ENCODE assay signal across 1 cellular context in the genomic region with DNA sequence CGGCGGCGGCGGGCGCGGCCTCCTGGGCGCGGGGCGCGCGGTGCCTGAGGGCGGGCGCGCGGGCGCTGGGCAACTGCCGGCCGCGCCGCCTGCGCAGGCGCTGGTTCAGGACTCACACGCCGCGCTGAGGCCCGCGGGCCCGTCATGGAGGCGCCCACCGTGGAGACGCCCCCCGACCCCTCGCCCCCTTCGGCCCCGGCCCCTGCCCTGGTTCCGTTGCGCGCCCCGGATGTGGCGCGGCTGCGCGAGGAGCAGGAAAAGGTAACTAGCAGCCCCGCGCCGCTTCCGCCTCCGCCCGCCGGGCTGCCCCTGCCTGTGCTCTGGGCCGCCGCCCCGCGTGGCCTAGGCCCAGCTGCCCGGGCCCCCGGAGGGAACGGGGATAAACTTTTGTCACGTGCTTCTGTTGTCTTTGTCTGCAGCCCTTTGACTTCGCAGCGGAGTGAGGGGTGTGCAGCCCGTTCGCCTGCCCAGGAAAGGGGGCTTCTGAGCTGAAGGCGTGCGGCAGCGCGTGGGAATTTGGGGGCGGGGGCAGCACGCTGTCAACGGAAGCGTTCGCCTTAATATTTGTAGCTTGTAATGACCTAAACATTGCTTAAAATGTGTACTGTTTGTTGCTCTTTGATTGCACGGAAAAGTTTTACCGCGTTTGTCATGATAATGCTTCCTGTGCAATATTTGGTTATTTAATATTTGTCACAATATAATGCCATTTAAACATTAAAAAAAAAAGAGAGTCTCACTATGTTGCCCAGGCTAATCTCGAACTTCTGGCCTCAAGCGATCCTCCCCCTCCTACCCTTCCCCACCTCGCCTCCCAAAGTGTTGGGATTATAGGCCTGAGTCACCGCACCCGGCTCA.
TF ChIP-seq lines count a peak whose summit lies in the region.

No MANE protein-coding gene starts in this region.

TF ChIP-seq in K562, 482 proteins besides CTCF, POLR2A, EP300 and RAD21 (continued from another document and continues in another):
- TF ChIP-seq, protein P1, sequence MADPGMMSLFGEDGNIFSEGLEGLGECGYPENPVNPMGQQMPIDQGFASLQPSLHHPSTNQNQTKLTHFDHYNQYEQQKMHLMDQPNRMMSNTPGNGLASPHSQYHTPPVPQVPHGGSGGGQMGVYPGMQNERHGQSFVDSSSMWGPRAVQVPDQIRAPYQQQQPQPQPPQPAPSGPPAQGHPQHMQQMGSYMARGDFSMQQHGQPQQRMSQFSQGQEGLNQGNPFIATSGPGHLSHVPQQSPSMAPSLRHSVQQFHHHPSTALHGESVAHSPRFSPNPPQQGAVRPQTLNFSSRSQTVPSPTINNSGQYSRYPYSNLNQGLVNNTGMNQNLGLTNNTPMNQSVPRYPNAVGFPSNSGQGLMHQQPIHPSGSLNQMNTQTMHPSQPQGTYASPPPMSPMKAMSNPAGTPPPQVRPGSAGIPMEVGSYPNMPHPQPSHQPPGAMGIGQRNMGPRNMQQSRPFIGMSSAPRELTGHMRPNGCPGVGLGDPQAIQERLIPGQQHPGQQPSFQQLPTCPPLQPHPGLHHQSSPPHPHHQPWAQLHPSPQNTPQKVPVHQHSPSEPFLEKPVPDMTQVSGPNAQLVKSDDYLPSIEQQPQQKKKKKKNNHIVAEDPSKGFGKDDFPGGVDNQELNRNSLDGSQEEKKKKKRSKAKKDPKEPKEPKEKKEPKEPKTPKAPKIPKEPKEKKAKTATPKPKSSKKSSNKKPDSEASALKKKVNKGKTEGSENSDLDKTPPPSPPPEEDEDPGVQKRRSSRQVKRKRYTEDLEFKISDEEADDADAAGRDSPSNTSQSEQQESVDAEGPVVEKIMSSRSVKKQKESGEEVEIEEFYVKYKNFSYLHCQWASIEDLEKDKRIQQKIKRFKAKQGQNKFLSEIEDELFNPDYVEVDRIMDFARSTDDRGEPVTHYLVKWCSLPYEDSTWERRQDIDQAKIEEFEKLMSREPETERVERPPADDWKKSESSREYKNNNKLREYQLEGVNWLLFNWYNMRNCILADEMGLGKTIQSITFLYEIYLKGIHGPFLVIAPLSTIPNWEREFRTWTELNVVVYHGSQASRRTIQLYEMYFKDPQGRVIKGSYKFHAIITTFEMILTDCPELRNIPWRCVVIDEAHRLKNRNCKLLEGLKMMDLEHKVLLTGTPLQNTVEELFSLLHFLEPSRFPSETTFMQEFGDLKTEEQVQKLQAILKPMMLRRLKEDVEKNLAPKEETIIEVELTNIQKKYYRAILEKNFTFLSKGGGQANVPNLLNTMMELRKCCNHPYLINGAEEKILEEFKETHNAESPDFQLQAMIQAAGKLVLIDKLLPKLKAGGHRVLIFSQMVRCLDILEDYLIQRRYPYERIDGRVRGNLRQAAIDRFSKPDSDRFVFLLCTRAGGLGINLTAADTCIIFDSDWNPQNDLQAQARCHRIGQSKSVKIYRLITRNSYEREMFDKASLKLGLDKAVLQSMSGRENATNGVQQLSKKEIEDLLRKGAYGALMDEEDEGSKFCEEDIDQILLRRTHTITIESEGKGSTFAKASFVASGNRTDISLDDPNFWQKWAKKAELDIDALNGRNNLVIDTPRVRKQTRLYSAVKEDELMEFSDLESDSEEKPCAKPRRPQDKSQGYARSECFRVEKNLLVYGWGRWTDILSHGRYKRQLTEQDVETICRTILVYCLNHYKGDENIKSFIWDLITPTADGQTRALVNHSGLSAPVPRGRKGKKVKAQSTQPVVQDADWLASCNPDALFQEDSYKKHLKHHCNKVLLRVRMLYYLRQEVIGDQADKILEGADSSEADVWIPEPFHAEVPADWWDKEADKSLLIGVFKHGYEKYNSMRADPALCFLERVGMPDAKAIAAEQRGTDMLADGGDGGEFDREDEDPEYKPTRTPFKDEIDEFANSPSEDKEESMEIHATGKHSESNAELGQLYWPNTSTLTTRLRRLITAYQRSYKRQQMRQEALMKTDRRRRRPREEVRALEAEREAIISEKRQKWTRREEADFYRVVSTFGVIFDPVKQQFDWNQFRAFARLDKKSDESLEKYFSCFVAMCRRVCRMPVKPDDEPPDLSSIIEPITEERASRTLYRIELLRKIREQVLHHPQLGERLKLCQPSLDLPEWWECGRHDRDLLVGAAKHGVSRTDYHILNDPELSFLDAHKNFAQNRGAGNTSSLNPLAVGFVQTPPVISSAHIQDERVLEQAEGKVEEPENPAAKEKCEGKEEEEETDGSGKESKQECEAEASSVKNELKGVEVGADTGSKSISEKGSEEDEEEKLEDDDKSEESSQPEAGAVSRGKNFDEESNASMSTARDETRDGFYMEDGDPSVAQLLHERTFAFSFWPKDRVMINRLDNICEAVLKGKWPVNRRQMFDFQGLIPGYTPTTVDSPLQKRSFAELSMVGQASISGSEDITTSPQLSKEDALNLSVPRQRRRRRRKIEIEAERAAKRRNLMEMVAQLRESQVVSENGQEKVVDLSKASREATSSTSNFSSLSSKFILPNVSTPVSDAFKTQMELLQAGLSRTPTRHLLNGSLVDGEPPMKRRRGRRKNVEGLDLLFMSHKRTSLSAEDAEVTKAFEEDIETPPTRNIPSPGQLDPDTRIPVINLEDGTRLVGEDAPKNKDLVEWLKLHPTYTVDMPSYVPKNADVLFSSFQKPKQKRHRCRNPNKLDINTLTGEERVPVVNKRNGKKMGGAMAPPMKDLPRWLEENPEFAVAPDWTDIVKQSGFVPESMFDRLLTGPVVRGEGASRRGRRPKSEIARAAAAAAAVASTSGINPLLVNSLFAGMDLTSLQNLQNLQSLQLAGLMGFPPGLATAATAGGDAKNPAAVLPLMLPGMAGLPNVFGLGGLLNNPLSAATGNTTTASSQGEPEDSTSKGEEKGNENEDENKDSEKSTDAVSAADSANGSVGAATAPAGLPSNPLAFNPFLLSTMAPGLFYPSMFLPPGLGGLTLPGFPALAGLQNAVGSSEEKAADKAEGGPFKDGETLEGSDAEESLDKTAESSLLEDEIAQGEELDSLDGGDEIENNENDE (IDR thresholded peaks at IDR 0.05; ENCODE audit: low read depth, low read length) = no peak
- TF ChIP-seq OTX1 (CRISPR knock-in tag; IDR thresholded peaks at IDR 0.05) (no peak), GABPA (tag; conservative IDR thresholded peaks at IDR 0.05; ENCODE audit: low read depth) (peak; percentile 83), ETS2 (tag; IDR thresholded peaks at IDR 0.05; ENCODE audit: borderline replicate concordance, poor library complexity, severe bottlenecking) (no peak), TAF7 (tag; IDR thresholded peaks at IDR 0.05) (no peak), RBFOX2 (IDR thresholded peaks at IDR 0.05; ENCODE audit: low read depth, low read length) (peak; percentile 76), ZNF57 (CRISPR knock-in tag; IDR thresholded peaks at IDR 0.05) (no peak), PHF20 (IDR thresholded peaks at IDR 0.05; ENCODE audit: partially characterized antibody) (no peak), SNRNP70 (optimal IDR thresholded peaks at IDR 0.05; ENCODE audit: low read depth, low read length) (no peak), EZH2 (IDR thresholded peaks at IDR 0.05; ENCODE audit: borderline replicate concordance, low read depth, low read length) (no peak), HNRNPL (IDR thresholded peaks at IDR 0.05; ENCODE audit: low read depth, low read length) (no peak), RFX1 (IDR thresholded peaks at IDR 0.05) (no peak), CBX3 (IDR thresholded peaks at IDR 0.05; ENCODE audit: borderline replicate concordance in 1 of 2, low read length in 2 of 2) (no peak), ZBTB1 (CRISPR knock-in tag; IDR thresholded peaks at IDR 0.05; ENCODE audit: borderline replicate concordance, low read depth) (no peak), ZNF41 (CRISPR knock-in tag; conservative IDR thresholded peaks at IDR 0.05) (no peak), CBFA2T2 (conservative IDR thresholded peaks at IDR 0.05) (no peak), ZNF707 (CRISPR knock-in tag; conservative IDR thresholded peaks at IDR 0.05) (no peak), BRF1 (IDR thresholded peaks at IDR 0.05; ENCODE audit: borderline replicate concordance, extremely low read depth, insufficient read length) (no peak), MCM3 (IDR thresholded peaks at IDR 0.05) (no peak), NCOA4 (IDR thresholded peaks at IDR 0.05; ENCODE audit: partially characterized antibody) (no peak), ZNF586 (CRISPR knock-in tag; conservative IDR thresholded peaks at IDR 0.05) (no peak), POLR2G (IDR thresholded peaks at IDR 0.05; ENCODE audit: low read depth, low read length) (peak; percentile 77)
- TF ChIP-seq, protein P2, sequence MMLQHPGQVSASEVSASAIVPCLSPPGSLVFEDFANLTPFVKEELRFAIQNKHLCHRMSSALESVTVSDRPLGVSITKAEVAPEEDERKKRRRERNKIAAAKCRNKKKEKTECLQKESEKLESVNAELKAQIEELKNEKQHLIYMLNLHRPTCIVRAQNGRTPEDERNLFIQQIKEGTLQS (IDR thresholded peaks at IDR 0.05) = peak; percentile 16; the same call in 1 of the 2 replicates
- TF ChIP-seq, protein P2 (CRISPR knock-in tag; conservative IDR thresholded peaks at IDR 0.05) = no peak
- TF ChIP-seq, protein P3, sequence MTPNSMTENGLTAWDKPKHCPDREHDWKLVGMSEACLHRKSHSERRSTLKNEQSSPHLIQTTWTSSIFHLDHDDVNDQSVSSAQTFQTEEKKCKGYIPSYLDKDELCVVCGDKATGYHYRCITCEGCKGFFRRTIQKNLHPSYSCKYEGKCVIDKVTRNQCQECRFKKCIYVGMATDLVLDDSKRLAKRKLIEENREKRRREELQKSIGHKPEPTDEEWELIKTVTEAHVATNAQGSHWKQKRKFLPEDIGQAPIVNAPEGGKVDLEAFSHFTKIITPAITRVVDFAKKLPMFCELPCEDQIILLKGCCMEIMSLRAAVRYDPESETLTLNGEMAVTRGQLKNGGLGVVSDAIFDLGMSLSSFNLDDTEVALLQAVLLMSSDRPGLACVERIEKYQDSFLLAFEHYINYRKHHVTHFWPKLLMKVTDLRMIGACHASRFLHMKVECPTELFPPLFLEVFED (CRISPR knock-in tag; conservative IDR thresholded peaks at IDR 0.05) = no peak
- TF ChIP-seq, protein P4, sequence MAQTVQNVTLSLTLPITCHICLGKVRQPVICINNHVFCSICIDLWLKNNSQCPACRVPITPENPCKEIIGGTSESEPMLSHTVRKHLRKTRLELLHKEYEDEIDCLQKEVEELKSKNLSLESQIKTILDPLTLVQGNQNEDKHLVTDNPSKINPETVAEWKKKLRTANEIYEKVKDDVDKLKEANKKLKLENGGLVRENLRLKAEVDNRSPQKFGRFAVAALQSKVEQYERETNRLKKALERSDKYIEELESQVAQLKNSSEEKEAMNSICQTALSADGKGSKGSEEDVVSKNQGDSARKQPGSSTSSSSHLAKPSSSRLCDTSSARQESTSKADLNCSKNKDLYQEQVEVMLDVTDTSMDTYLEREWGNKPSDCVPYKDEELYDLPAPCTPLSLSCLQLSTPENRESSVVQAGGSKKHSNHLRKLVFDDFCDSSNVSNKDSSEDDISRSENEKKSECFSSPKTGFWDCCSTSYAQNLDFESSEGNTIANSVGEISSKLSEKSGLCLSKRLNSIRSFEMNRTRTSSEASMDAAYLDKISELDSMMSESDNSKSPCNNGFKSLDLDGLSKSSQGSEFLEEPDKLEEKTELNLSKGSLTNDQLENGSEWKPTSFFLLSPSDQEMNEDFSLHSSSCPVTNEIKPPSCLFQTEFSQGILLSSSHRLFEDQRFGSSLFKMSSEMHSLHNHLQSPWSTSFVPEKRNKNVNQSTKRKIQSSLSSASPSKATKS (CRISPR knock-in tag; IDR thresholded peaks at IDR 0.05) = no peak
- TF ChIP-seq, protein P5, sequence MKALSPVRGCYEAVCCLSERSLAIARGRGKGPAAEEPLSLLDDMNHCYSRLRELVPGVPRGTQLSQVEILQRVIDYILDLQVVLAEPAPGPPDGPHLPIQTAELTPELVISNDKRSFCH (CRISPR knock-in tag; IDR thresholded peaks at IDR 0.05) = no peak
- TF ChIP-seq, protein P5 (tag; IDR thresholded peaks at IDR 0.05) = no peak
- TF ChIP-seq, protein P6, sequence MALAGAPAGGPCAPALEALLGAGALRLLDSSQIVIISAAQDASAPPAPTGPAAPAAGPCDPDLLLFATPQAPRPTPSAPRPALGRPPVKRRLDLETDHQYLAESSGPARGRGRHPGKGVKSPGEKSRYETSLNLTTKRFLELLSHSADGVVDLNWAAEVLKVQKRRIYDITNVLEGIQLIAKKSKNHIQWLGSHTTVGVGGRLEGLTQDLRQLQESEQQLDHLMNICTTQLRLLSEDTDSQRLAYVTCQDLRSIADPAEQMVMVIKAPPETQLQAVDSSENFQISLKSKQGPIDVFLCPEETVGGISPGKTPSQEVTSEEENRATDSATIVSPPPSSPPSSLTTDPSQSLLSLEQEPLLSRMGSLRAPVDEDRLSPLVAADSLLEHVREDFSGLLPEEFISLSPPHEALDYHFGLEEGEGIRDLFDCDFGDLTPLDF (CRISPR knock-in tag; IDR thresholded peaks at IDR 0.05) = no peak; the same call in 1 of the 2 replicates
- TF ChIP-seq, protein P7, sequence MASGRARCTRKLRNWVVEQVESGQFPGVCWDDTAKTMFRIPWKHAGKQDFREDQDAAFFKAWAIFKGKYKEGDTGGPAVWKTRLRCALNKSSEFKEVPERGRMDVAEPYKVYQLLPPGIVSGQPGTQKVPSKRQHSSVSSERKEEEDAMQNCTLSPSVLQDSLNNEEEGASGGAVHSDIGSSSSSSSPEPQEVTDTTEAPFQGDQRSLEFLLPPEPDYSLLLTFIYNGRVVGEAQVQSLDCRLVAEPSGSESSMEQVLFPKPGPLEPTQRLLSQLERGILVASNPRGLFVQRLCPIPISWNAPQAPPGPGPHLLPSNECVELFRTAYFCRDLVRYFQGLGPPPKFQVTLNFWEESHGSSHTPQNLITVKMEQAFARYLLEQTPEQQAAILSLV (tag; IDR thresholded peaks at IDR 0.05) = no peak
- TF ChIP-seq, protein P8, sequence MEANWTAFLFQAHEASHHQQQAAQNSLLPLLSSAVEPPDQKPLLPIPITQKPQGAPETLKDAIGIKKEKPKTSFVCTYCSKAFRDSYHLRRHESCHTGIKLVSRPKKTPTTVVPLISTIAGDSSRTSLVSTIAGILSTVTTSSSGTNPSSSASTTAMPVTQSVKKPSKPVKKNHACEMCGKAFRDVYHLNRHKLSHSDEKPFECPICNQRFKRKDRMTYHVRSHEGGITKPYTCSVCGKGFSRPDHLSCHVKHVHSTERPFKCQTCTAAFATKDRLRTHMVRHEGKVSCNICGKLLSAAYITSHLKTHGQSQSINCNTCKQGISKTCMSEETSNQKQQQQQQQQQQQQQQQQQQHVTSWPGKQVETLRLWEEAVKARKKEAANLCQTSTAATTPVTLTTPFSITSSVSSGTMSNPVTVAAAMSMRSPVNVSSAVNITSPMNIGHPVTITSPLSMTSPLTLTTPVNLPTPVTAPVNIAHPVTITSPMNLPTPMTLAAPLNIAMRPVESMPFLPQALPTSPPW (CRISPR knock-in tag; IDR thresholded peaks at IDR 0.05) = peak; percentile 19; the same call in 1 of the 2 replicates
- TF ChIP-seq, protein P9, sequence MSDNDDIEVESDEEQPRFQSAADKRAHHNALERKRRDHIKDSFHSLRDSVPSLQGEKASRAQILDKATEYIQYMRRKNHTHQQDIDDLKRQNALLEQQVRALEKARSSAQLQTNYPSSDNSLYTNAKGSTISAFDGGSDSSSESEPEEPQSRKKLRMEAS (CRISPR knock-in tag; IDR thresholded peaks at IDR 0.05) = peak; percentile 85
- TF ChIP-seq, protein P10, sequence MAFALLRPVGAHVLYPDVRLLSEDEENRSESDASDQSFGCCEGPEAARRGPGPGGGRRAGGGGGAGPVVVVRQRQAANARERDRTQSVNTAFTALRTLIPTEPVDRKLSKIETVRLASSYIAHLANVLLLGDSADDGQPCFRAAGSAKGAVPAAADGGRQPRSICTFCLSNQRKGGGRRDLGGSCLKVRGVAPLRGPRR (CRISPR knock-in tag; IDR thresholded peaks at IDR 0.05) = no peak
